ENCODE assay signal across 37 cellular contexts in the genomic region with DNA sequence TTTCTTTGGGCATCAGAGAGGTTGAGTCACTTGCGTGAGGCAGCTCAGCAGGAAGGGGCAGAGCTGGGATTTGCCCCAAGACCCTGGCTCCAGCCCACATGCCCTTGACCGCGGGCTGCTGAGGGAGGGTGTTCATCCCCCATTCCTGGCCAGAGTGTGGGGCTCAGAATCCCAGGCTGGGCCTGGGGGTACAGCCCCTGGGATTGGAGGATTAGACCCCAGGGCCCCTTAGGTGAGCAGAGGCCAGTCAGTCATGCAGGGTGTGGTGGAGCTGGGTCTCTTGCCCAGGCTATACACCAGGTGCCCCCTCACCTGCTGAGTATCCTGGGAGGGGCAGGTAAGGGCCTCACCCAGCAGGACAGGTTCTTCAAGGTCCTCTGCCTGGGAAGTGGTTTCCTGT.
A peak's percentile ranks its signal among the peaks of the same experiment; 100 is the strongest.
DNase-seq lines count a peak whose midpoint lies in the region; ATAC-seq, FAIRE-seq and TF ChIP-seq lines count a peak whose summit lies in the region.
"Had no signal": no experiment of that assay in that cellular context is flagged by ENCODE, and none has a peak within 500 bp of the region (broad histone marks: within the 10 kb centered on the region; RNA-seq: fewer than 3 reads in every experiment).

No MANE protein-coding gene starts in this region.

- no peak overlapping the region for H3K4me3 Mint-ChIP-seq in central memory CD8-positive, alpha-beta T cell
- no peak overlapping the region for H3K4me3 Mint-ChIP-seq in stimulated activated naive B cell treated with anti-CD40 and anti-IgM and Interleukin-4, amounts not matched to agents 10 μg/mL and 1 μg/mL and 100 μg/mL, for 72 hours
- H3K4me3 Mint-ChIP-seq in activated CD8-positive, alpha-beta memory T cell treated with anti-CD3 and anti-CD28 coated beads, Interleukin-2, amount 10 ng/mL, durations not matched to agents 7 days and 5 days, result no peak overlapping the region
- H3K4me3 Mint-ChIP-seq: B cell; CD14-positive monocyte; CD4-positive, alpha-beta memory T cell; CD4-positive, alpha-beta T cell; CD4-positive, CD25-positive, alpha-beta regulatory T cell; CD8-positive, alpha-beta memory T cell; CD8-positive, alpha-beta T cell had no signal

- H3K9me3 ChIP-seq in kidney (ENCODE audit: control insufficient read depth in 1 of 2, low read length in 2 of 2) (peaks cover 2 to 7% of the 10 kb centered on the region in 2 donors), sigmoid colon (peaks cover 0 to 11% (median 0%) of the 10 kb centered on the region in 4 donors)
- H3K9me3 ChIP-seq: A549, BE2C, BLaER1, Caco-2 had no signal

- no peak overlapping the region for H3K9ac ChIP-seq in kidney (ENCODE audit: low read length in 2 of 2)
- H3K9ac ChIP-seq: BLaER1; BLaER1 treated with 17β-estradiol and CSF1 and Interleukin-3, amounts not matched to agents 10 nM and 100 nM had no signal

- no peak for DNase-seq in central memory CD8-positive, alpha-beta T cell (ENCODE audit: low spot score in 2 of 2)
- peak; percentile 50 for DNase-seq in kidney
- DNase-seq in posterior vena cava (ENCODE audit: low spot score), result peak; percentile 69
- peak; percentile 51 for DNase-seq in sigmoid colon
- no peak for DNase-seq in cortex of kidney (lab: John Stamatoyannopoulos, UW)
- no peak for DNase-seq in stimulated activated naive B cell treated with anti-CD40 and anti-IgM and Interleukin-4, amounts not matched to agents 10 μg/mL and 1 μg/mL and 100 μg/mL, for 72 hours
- no peak for DNase-seq in sciatic nerve (ENCODE audit: low spot score)
- no peak for DNase-seq in activated CD8-positive, alpha-beta memory T cell treated with anti-CD3 and anti-CD28 coated beads, Interleukin-2, amount 10 ng/mL, durations not matched to agents 7 days and 5 days
- DNase-seq: 8988T; ACHN; AML-193; BE2C; C1 segment of cervical spinal cord; Caco-2; Calu3; CD4-positive, alpha-beta memory T cell; CD4-positive, alpha-beta T cell; CD4-positive, CD25-positive, alpha-beta regulatory T cell; CD8-positive, alpha-beta memory T cell; CD8-positive, alpha-beta T cell; COR-L47; DMS 273 treated with DMSO at 0.1 percent for 48 hours; DMS153; DMS53; DMS79; DMS79 treated with DMSO at 0.1 percent for 48 hours; DND-41; EL had no signal

- 85 to 89% methylated on average over 3 of the region's 3 CpGs for WGBS in sigmoid colon, 2 donors

- no peak for FAIRE-seq in kidney (lab: Jason Lieb, UNC)
- FAIRE-seq: A204.1, A549, D721Med had no signal

- H3K4me3 ChIP-seq in kidney (ENCODE audit: low read length in 2 of 2), result no peak overlapping the region
- H3K4me3 ChIP-seq in sigmoid colon, result no peak overlapping the region
- H3K4me3 ChIP-seq: A549; BLaER1; BLaER1 treated with 17β-estradiol and CSF1 and Interleukin-3, amounts not matched to agents 10 nM and 100 nM had no signal

- no peak for TF ChIP-seq CTCF in kidney (IDR thresholded peaks at IDR 0.05; ENCODE audit: borderline replicate concordance, extremely low read depth, insufficient read depth)
- TF ChIP-seq CTCF in sigmoid colon (IDR thresholded peaks at IDR 0.05), result no peak

- H3K27ac ChIP-seq in kidney (ENCODE audit: low read depth in 2 of 2, low read length in 2 of 2) (no peak overlapping the region), sigmoid colon (no peak overlapping the region)
- H3K27ac ChIP-seq: 22Rv1; A549; BLaER1; BLaER1 treated with 17β-estradiol and CSF1 and Interleukin-3, amounts not matched to agents 10 nM and 100 nM; C4-2B had no signal

- peaks cover 31% of the 10 kb centered on the region for H3K9me3 Mint-ChIP-seq in central memory CD8-positive, alpha-beta T cell
- H3K9me3 Mint-ChIP-seq in stimulated activated naive B cell treated with anti-CD40 and anti-IgM and Interleukin-4, amounts not matched to agents 10 μg/mL and 1 μg/mL and 100 μg/mL, for 72 hours, result peaks cover 14 to 28% of the 10 kb centered on the region in 2 donors
- H3K9me3 Mint-ChIP-seq in activated CD8-positive, alpha-beta memory T cell treated with anti-CD3 and anti-CD28 coated beads, Interleukin-2, amount 10 ng/mL, durations not matched to agents 7 days and 5 days (ENCODE audit: low read depth), result peaks cover 18% of the 10 kb centered on the region

- H3K4me1 Mint-ChIP-seq in central memory CD8-positive, alpha-beta T cell, result no peaks in the 10 kb centered on the region
- no peaks in the 10 kb centered on the region for H3K4me1 Mint-ChIP-seq in stimulated activated naive B cell treated with anti-CD40 and anti-IgM and Interleukin-4, amounts not matched to agents 10 μg/mL and 1 μg/mL and 100 μg/mL, for 72 hours
- no peaks in the 10 kb centered on the region for H3K4me1 Mint-ChIP-seq in activated CD8-positive, alpha-beta memory T cell treated with anti-CD3 and anti-CD28 coated beads, Interleukin-2, amount 10 ng/mL, durations not matched to agents 7 days and 5 days
- H3K4me1 Mint-ChIP-seq: B cell; CD14-positive monocyte; CD4-positive, alpha-beta memory T cell; CD4-positive, CD25-positive, alpha-beta regulatory T cell; CD8-positive, alpha-beta memory T cell had no signal

- H3K27me3 ChIP-seq in sigmoid colon, result no peaks in the 10 kb centered on the region
- H3K27me3 ChIP-seq: BE2C; BLaER1; BLaER1 treated with 17β-estradiol and CSF1 and Interleukin-3, amounts not matched to agents 10 nM and 100 nM had no signal

- intact Hi-C loops in kidney (cut with DNase I) (no loop called here), posterior vena cava (cut with DNase I) (no loop called here), sigmoid colon (cut with DNase I) (no loop called here), sciatic nerve (cut with DNase I) (no loop called here)

- H3K27me3 Mint-ChIP-seq in central memory CD8-positive, alpha-beta T cell, result no peaks in the 10 kb centered on the region
- H3K27me3 Mint-ChIP-seq in stimulated activated naive B cell treated with anti-CD40 and anti-IgM and Interleukin-4, amounts not matched to agents 10 μg/mL and 1 μg/mL and 100 μg/mL, for 72 hours, result no peaks in the 10 kb centered on the region
- no peaks in the 10 kb centered on the region for H3K27me3 Mint-ChIP-seq in activated CD8-positive, alpha-beta memory T cell treated with anti-CD3 and anti-CD28 coated beads, Interleukin-2, amount 10 ng/mL, durations not matched to agents 7 days and 5 days
- H3K27me3 Mint-ChIP-seq: B cell; CD4-positive, alpha-beta memory T cell; CD4-positive, alpha-beta T cell; CD4-positive, CD25-positive, alpha-beta regulatory T cell had no signal

- no peak overlapping the region for H3K27ac Mint-ChIP-seq in central memory CD8-positive, alpha-beta T cell (ENCODE audit: low read depth)
- H3K27ac Mint-ChIP-seq in stimulated activated naive B cell treated with anti-CD40 and anti-IgM and Interleukin-4, amounts not matched to agents 10 μg/mL and 1 μg/mL and 100 μg/mL, for 72 hours, result no peak overlapping the region
- no peak overlapping the region for H3K27ac Mint-ChIP-seq in activated CD8-positive, alpha-beta memory T cell treated with anti-CD3 and anti-CD28 coated beads, Interleukin-2, amount 10 ng/mL, durations not matched to agents 7 days and 5 days
- H3K27ac Mint-ChIP-seq: B cell; CD14-positive monocyte; CD4-positive, alpha-beta memory T cell; CD4-positive, alpha-beta T cell; CD4-positive, CD25-positive, alpha-beta regulatory T cell; CD8-positive, alpha-beta memory T cell; CD8-positive, alpha-beta T cell had no signal

- H3K36me3 ChIP-seq in kidney (ENCODE audit: control insufficient read depth in 1 of 2, insufficient read depth in 2 of 2, low read length in 2 of 2) (no peaks in the 10 kb centered on the region), sigmoid colon (no peaks in the 10 kb centered on the region)
- H3K36me3 ChIP-seq: BE2C; BLaER1; BLaER1 treated with 17β-estradiol and CSF1 and Interleukin-3, amounts not matched to agents 10 nM and 100 nM had no signal

- CTCF ChIA-PET in activated CD8-positive, alpha-beta memory T cell treated with anti-CD3 and anti-CD28 coated beads, Interleukin-2, amount 10 ng/mL, durations not matched to agents 7 days and 5 days (lab: Charles Lee), result no interaction called here

- H3K4me1 ChIP-seq in kidney (ENCODE audit: control insufficient read depth in 1 of 2, insufficient read depth in 1 of 2, low read depth in 1 of 2, low read length in 2 of 2) (no peaks in the 10 kb centered on the region), sigmoid colon (no peaks in the 10 kb centered on the region)
- H3K4me1 ChIP-seq: A549; BE2C; BLaER1; BLaER1 treated with 17β-estradiol and CSF1 and Interleukin-3, amounts not matched to agents 10 nM and 100 nM; Caco-2 had no signal

- H3K36me3 Mint-ChIP-seq in central memory CD8-positive, alpha-beta T cell (ENCODE audit: insufficient read depth), result no peaks in the 10 kb centered on the region
- H3K36me3 Mint-ChIP-seq in stimulated activated naive B cell treated with anti-CD40 and anti-IgM and Interleukin-4, amounts not matched to agents 10 μg/mL and 1 μg/mL and 100 μg/mL, for 72 hours, result no peaks in the 10 kb centered on the region
- no peaks in the 10 kb centered on the region for H3K36me3 Mint-ChIP-seq in activated CD8-positive, alpha-beta memory T cell treated with anti-CD3 and anti-CD28 coated beads, Interleukin-2, amount 10 ng/mL, durations not matched to agents 7 days and 5 days
- H3K36me3 Mint-ChIP-seq: CD14-positive monocyte; CD8-positive, alpha-beta memory T cell; CD8-positive, alpha-beta T cell had no signal

- ATAC-seq in central memory CD8-positive, alpha-beta T cell (replicated peaks; ENCODE audit: extremely low read depth, poor library complexity, severe bottlenecking), result peak; percentile 14
- ATAC-seq in stimulated activated naive B cell treated with anti-CD40 and anti-IgM and Interleukin-4, amounts not matched to agents 10 μg/mL and 1 μg/mL and 100 μg/mL, for 72 hours (replicated peaks), result no peak
- no peak for ATAC-seq in sciatic nerve
- ATAC-seq in activated CD8-positive, alpha-beta memory T cell treated with anti-CD3 and anti-CD28 coated beads, Interleukin-2, amount 10 ng/mL, durations not matched to agents 7 days and 5 days, result no peak
- ATAC-seq: A549; CD8-positive, alpha-beta T cell had no signal

- TF ChIP-seq POLR2A in sigmoid colon (IDR thresholded peaks at IDR 0.05), result no peak

- no peak for TF ChIP-seq EP300 in sigmoid colon (IDR thresholded peaks at IDR 0.05)

Comparison
In these comparisons a context has a peak if more than half of its experiments do, and no peak if none do; other contexts are left out.
1. DNase-seq: peak in kidney (single experiment), posterior vena cava (single experiment) and sigmoid colon (single experiment); none in central memory CD8-positive, alpha-beta T cell (0 of 2), cortex of kidney (single experiment), stimulated activated naive B cell treated with anti-CD40 and anti-IgM and Interleukin-4, amounts not matched to agents 10 μg/mL and 1 μg/mL and 100 μg/mL, for 72 hours (single experiment), sciatic nerve (single experiment) and activated CD8-positive, alpha-beta memory T cell treated with anti-CD3 and anti-CD28 coated beads, Interleukin-2, amount 10 ng/mL, durations not matched to agents 7 days and 5 days (single experiment).